ENCODE assay signal across 12 cellular contexts in the genomic region with DNA sequence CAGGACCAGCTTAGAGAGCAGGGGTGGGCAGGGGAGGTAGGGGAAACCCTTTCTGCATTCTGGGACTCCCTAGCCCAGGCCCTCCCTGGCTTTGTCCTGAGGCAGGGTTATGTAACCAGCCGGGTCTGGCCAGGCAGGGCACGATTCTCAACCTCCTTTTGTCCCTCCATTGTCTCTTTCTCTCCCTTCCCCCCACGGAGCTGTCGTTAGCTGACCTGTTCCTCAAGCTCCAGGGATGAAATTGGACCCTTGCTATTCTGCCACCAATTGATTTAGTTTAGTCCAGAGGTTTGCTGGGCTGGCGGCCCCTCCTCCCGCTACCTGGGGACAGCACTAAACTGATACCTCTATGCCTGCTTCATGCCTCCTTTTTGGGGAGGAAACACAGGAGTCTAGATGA. TPM values are rescaled to one million over a fixed set of nuclear protein-coding genes. Genes with fewer than 3 reads are reported as not detected.
DNase-seq lines count a peak whose midpoint lies in the region; ATAC-seq, FAIRE-seq and TF ChIP-seq lines count a peak whose summit lies in the region.
"Had no signal": no experiment of that assay in that cellular context is flagged by ENCODE, and none has a peak within 500 bp of the region (broad histone marks: within the 10 kb centered on the region; RNA-seq: fewer than 3 reads in every experiment).

No MANE protein-coding gene starts in this region.

- H3K4me3 ChIP-seq in HFF-Myc (replicated peaks; ENCODE audit: low read depth, low read length) = peak overlapping the region; percentile 8; the same call in 1 of the 2 replicates
- peak overlapping the region in 1 of 8 donors; percentile 4 for H3K4me3 ChIP-seq in spleen
- no peak overlapping the region for H3K4me3 ChIP-seq in colonic mucosa
- H3K4me3 ChIP-seq: SJCRH30 had no signal

- no peaks in the 10 kb centered on the region for H3K36me3 Mint-ChIP-seq in stimulated activated effector memory CD8-positive, alpha-beta T cell treated with anti-CD3 and anti-CD28 coated beads, Interleukin-12 subunit alpha, Interleukin-12 subunit beta, amount 100 ng/mL, for 72 hours

- no peak for FAIRE-seq in urothelium cell line (lab: Jason Lieb, UNC)

- 54 to 70% (median 68%) methylated on average over 6 of the region's 6 CpGs for WGBS in spleen, 5 donors

- peaks cover 21 to 95% (median 80%) of the 10 kb centered on the region in 6 donors for H3K4me1 ChIP-seq in spleen
- H3K4me1 ChIP-seq in colonic mucosa = peaks cover 9% of the 10 kb centered on the region

- no peak overlapping the region for H3K4me3 Mint-ChIP-seq in stimulated activated effector memory CD8-positive, alpha-beta T cell treated with anti-CD3 and anti-CD28 coated beads, Interleukin-12 subunit alpha, Interleukin-12 subunit beta, amount 100 ng/mL, for 72 hours

- H3K27ac ChIP-seq in caudate nucleus (ENCODE audit: low read depth, low read length) (peak overlapping the region; percentile 95), layer of hippocampus (ENCODE audit: low read depth, low read length) (peak overlapping the region; percentile 98), spleen (peak overlapping the region in 6 of 8 donors; percentile 22 to 81 (median 74)), colonic mucosa (no peak overlapping the region)

- TF ChIP-seq POLR2A in spleen (IDR thresholded peaks at IDR 0.05) = no peak

- no peak overlapping the region for H3K9ac ChIP-seq in colonic mucosa (ENCODE audit: low read depth in 2 of 2, low read length in 2 of 2)

- no peaks in the 10 kb centered on the region for H3K9me3 Mint-ChIP-seq in stimulated activated effector memory CD8-positive, alpha-beta T cell treated with anti-CD3 and anti-CD28 coated beads, Interleukin-12 subunit alpha, Interleukin-12 subunit beta, amount 100 ng/mL, for 72 hours

- H3K9me3 ChIP-seq in spleen = no peaks in the 10 kb centered on the region
- H3K9me3 ChIP-seq in colonic mucosa = no peaks in the 10 kb centered on the region
- H3K9me3 ChIP-seq: SJCRH30 had no signal

- peaks cover 0 to 80% (median 2%) of the 10 kb centered on the region in 6 donors for H3K36me3 ChIP-seq in spleen
- H3K36me3 ChIP-seq in colonic mucosa = no peaks in the 10 kb centered on the region
- H3K36me3 ChIP-seq: SJCRH30 had no signal

- no peaks in the 10 kb centered on the region for H3K4me1 Mint-ChIP-seq in stimulated activated effector memory CD8-positive, alpha-beta T cell treated with anti-CD3 and anti-CD28 coated beads, Interleukin-12 subunit alpha, Interleukin-12 subunit beta, amount 100 ng/mL, for 72 hours

- no peak for ATAC-seq in stimulated activated effector memory CD8-positive, alpha-beta T cell treated with anti-CD3 and anti-CD28 coated beads, Interleukin-12 subunit alpha, Interleukin-12 subunit beta, amount 100 ng/mL, for 72 hours

- DNase-seq in HFF-Myc (ENCODE audit: extremely low read depth, low read depth) (no peak), caudate nucleus (lab: John Stamatoyannopoulos, UW) (peak in 13 of 61 donors; percentile 25 to 51 (median 34)), spleen (no peak), HuH-7 (ENCODE audit: low spot score) (no peak), colonic mucosa (no peak), urothelium cell line (ENCODE audit: low spot score) (no peak)
- DNase-seq in stimulated activated effector memory CD8-positive, alpha-beta T cell treated with anti-CD3 and anti-CD28 coated beads, Interleukin-12 subunit alpha, Interleukin-12 subunit beta, amount 100 ng/mL, for 72 hours (ENCODE audit: low spot score in 2 of 2) = no peak
- DNase-seq: activated CD8-positive, alpha-beta memory T cell treated with anti-CD3 and anti-CD28 coated beads, Interleukin-2, amount 50 U/mL, for 4 hours; dermis blood vessel endothelial cell; EL; SJCRH30 had no signal

- H3K27ac Mint-ChIP-seq in stimulated activated effector memory CD8-positive, alpha-beta T cell treated with anti-CD3 and anti-CD28 coated beads, Interleukin-12 subunit alpha, Interleukin-12 subunit beta, amount 100 ng/mL, for 72 hours = no peak overlapping the region

- TF ChIP-seq CTCF in HFF-Myc (IDR thresholded peaks at IDR 0.05; ENCODE audit: low read depth, low read length, missing control alignments) (no peak), spleen (IDR thresholded peaks at IDR 0.05 in 8 of 11, conservative IDR thresholded peaks at IDR 0.05 in 3 of 11) (no peak), colonic mucosa (IDR thresholded peaks at IDR 0.05) (no peak)

- no peaks in the 10 kb centered on the region for H3K27me3 ChIP-seq in layer of hippocampus (ENCODE audit: control insufficient read depth, insufficient read depth, low read length)
- H3K27me3 ChIP-seq in spleen (replicated peaks in 1 of 7) = no peaks in the 10 kb centered on the region
- H3K27me3 ChIP-seq in colonic mucosa = no peaks in the 10 kb centered on the region
- H3K27me3 ChIP-seq: SJCRH30 had no signal

- intact Hi-C loops in spleen (cut with DNase I; ENCODE audit: low total_unique reads) = no loop called here
- intact Hi-C loops in colonic mucosa (cut with DNase I) = no loop called here

RNA-seq across cellular contexts. Expression of a gene that starts 9.4 kb away (rescaled TPM):
- total RNA-seq in spleen (100 to 1,000 TPM; 123 to 360 (median 261) TPM), colonic mucosa (10 to 100 TPM; 37.4 to 51.3 TPM)
- polyA plus RNA-seq in spleen = 10 to 100 TPM in 1 of 3 donors, 1 to 10 TPM in 2; 6.1 to 45.7 (median 6.8) TPM

RNA-seq across cellular contexts. Expression of a gene that starts 49.0 kb away (rescaled TPM):
- total RNA-seq in spleen (1,000 to 10,000 TPM; 1,801 to 2,829 (median 2,025) TPM), colonic mucosa (1,000 to 10,000 TPM; 1,643 to 1,700 TPM)
- polyA plus RNA-seq in spleen = 1,000 to 10,000 TPM; 5,417 to 8,400 (median 8,329) TPM
